1 cellular context compared by ENCODE assay signal in the genomic region with DNA sequence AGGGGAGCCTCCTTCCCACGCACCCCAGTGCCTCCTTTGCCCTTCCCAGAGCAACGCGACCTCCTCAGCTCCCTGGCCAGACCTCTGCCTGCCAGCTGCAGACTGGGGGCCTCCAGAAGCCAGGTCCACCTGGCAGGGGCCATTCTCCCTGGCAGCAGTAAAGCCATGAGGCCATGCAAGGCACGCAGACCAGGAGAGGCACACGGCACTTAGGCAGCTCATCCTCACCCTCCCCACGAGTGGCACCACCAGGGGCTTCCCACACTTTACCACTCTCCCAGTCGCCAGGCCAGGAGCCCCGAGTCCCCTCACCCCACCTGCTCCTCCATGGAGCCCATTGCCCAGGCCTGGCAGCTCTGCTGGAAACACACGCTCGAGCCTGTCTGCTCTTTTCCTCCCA.
TF ChIP-seq lines count a peak whose summit lies in the region.

No MANE protein-coding gene starts in this region.

TF ChIP-seq in HepG2, 621 proteins besides CTCF, POLR2A, EP300 and RAD21:
- TF ChIP-seq CENPX (CRISPR knock-in tag; IDR thresholded peaks at IDR 0.05) = no peak
- no peak for TF ChIP-seq ZNF562 (CRISPR knock-in tag; IDR thresholded peaks at IDR 0.05; ENCODE audit: borderline replicate concordance)
- no peak for TF ChIP-seq CEBPG (CRISPR knock-in tag; IDR thresholded peaks at IDR 0.05)
- no peak for TF ChIP-seq YEATS4 (CRISPR knock-in tag; IDR thresholded peaks at IDR 0.05; ENCODE audit: borderline replicate concordance)
- no peak for TF ChIP-seq NPAS2 (CRISPR knock-in tag; IDR thresholded peaks at IDR 0.05; ENCODE audit: borderline replicate concordance)
- TF ChIP-seq SATB2 (CRISPR knock-in tag; IDR thresholded peaks at IDR 0.05) = no peak
- no peak for TF ChIP-seq ZNF776 (CRISPR knock-in tag; IDR thresholded peaks at IDR 0.05)
- no peak for TF ChIP-seq ZNF589 (CRISPR knock-in tag; conservative IDR thresholded peaks at IDR 0.05)
- TF ChIP-seq, protein P1, sequence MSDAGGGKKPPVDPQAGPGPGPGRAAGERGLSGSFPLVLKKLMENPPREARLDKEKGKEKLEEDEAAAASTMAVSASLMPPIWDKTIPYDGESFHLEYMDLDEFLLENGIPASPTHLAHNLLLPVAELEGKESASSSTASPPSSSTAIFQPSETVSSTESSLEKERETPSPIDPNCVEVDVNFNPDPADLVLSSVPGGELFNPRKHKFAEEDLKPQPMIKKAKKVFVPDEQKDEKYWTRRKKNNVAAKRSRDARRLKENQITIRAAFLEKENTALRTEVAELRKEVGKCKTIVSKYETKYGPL (CRISPR knock-in tag; IDR thresholded peaks at IDR 0.05) = no peak
- TF ChIP-seq ZNF775 (CRISPR knock-in tag; IDR thresholded peaks at IDR 0.05; ENCODE audit: borderline replicate concordance) = no peak
- no peak for TF ChIP-seq HOXA9 (CRISPR knock-in tag; IDR thresholded peaks at IDR 0.05; ENCODE audit: borderline replicate concordance)
- no peak for TF ChIP-seq AGO1 (IDR thresholded peaks at IDR 0.05; ENCODE audit: low read depth, low read length, poor library complexity, severe bottlenecking)
